In genomic region chr9:127565231-127565630, GRCh38 we compare ENCODE assay signal across 23 cellular contexts. TPM values are rescaled to one million over a fixed set of nuclear protein-coding genes. Genes with fewer than 3 reads are reported as not detected.
DNase-seq lines count a peak whose midpoint lies in the region; ATAC-seq and TF ChIP-seq lines count a peak whose summit lies in the region.
"Had no signal": no experiment of that assay in that cellular context is flagged by ENCODE, and none has a peak within 500 bp of the region (broad histone marks: within the 10 kb centered on the region; RNA-seq: fewer than 3 reads in every experiment).

No MANE protein-coding gene starts in this region.

- H3K27me3 ChIP-seq in CD4-positive, alpha-beta memory T cell (ENCODE audit: insufficient read depth, low read length), result no peaks in the 10 kb centered on the region
- no peaks in the 10 kb centered on the region for H3K27me3 ChIP-seq in Panc1 (ENCODE audit: control insufficient read depth, insufficient read depth, low read length)
- no peaks in the 10 kb centered on the region for H3K27me3 ChIP-seq in skeletal muscle satellite cell (ENCODE audit: control insufficient read depth, insufficient read depth, low read length)
- no peaks in the 10 kb centered on the region; the same call in 1 of the 2 replicates for H3K27me3 ChIP-seq in GM23338 (ENCODE audit: insufficient read depth)

- DNase-seq in CD4-positive, alpha-beta memory T cell, result no peak
- DNase-seq in Panc1 (ENCODE audit: low read depth, low spot score) (no peak), fibroblast of gingiva (ENCODE audit: low read depth) (peak; percentile 6), GM23338 (ENCODE audit: low spot score) (no peak), T-helper 17 cell (no peak), kidney tubule cell (ENCODE audit: low spot score) (no peak)
- DNase-seq: activated CD4-positive, alpha-beta T cell treated with anti-CD3 and anti-CD28 coated beads for 4 hours; aorta; CD8-positive, alpha-beta memory T cell; cerebellar nuclear complex; DMS53; effector CD8-positive, alpha-beta T cell; GDM1; H9; Karpas-422; naive B cell; NCI-H187 treated with DMSO at 0.1 percent for 48 hours; NCI-H2227 treated with DMSO at 0.1 percent for 48 hours; OCI-M1; T-helper 1 cell had no signal

- in situ Hi-C loops in Panc1 (cut with HindIII; ENCODE audit: low pct_unique_long_range_greater_than_20kb, low sequenced_read_pairs), result no loop called here

- TF ChIP-seq CTCF in Panc1 (IDR thresholded peaks at IDR 0.05), result no peak
- no peak for TF ChIP-seq CTCF in GM23338 (conservative IDR thresholded peaks at IDR 0.05; ENCODE audit: low read depth in 2 of 2)

- peak overlapping the region in 4 of 7 donors; percentile 15 to 60 (median 40) for H3K27ac Mint-ChIP-seq in CD4-positive, alpha-beta memory T cell
- H3K27ac Mint-ChIP-seq in GM23338 (no peak overlapping the region), T-helper 17 cell (no peak overlapping the region)
- H3K27ac Mint-ChIP-seq: activated naive CD4-positive, alpha-beta T cell treated with anti-CD3 and anti-CD28 coated beads, Interleukin-2, amount 50 U/mL, for 24 hours had no signal

- no peaks in the 10 kb centered on the region for H3K27me3 Mint-ChIP-seq in CD4-positive, alpha-beta memory T cell
- H3K27me3 Mint-ChIP-seq in GM23338 (ENCODE audit: insufficient read depth, low read depth, poor library complexity) (peaks cover 15% of the 10 kb centered on the region), T-helper 17 cell (no peaks in the 10 kb centered on the region)
- H3K27me3 Mint-ChIP-seq: activated naive CD4-positive, alpha-beta T cell treated with anti-CD3 and anti-CD28 coated beads, Interleukin-2, amount 50 U/mL, for 24 hours; CD8-positive, alpha-beta memory T cell had no signal

- peaks cover 70% of the 10 kb centered on the region for H3K79me2 ChIP-seq in GM23338 (replicated peaks; ENCODE audit: insufficient read depth)

- H3K9me2 ChIP-seq in GM23338 (ENCODE audit: insufficient read depth), result no peaks in the 10 kb centered on the region

- peaks cover 5 to 6% of the 10 kb centered on the region in 2 donors for H3K36me3 Mint-ChIP-seq in CD4-positive, alpha-beta memory T cell
- H3K36me3 Mint-ChIP-seq in GM23338 (ENCODE audit: low read depth) (peaks cover 5% of the 10 kb centered on the region; the same call in 2 of the 3 replicates), T-helper 17 cell (ENCODE audit: low read depth) (no peaks in the 10 kb centered on the region)
- H3K36me3 Mint-ChIP-seq: activated naive CD4-positive, alpha-beta T cell treated with anti-CD3 and anti-CD28 coated beads, Interleukin-2, amount 50 U/mL, for 24 hours; naive B cell had no signal

- H2AFZ ChIP-seq in GM23338, result no peak overlapping the region

- no peak overlapping the region for H3K9ac ChIP-seq in skeletal muscle satellite cell (ENCODE audit: low read depth, low read length)

- H3K4me2 ChIP-seq in skeletal muscle satellite cell (ENCODE audit: low read length), result peak overlapping the region; percentile 98
- no peak overlapping the region for H3K4me2 ChIP-seq in GM23338

- H3K4me3 ChIP-seq in CD4-positive, alpha-beta memory T cell (ENCODE audit: low read length in 2 of 2), result no peak overlapping the region
- H3K4me3 ChIP-seq in Panc1 (ENCODE audit: low read depth in 2 of 2, low read length in 2 of 2), result no peak overlapping the region
- peak overlapping the region; percentile 26 for H3K4me3 ChIP-seq in skeletal muscle satellite cell (ENCODE audit: low read length)
- H3K4me3 ChIP-seq in GM23338, result no peak overlapping the region

- CTCF ChIA-PET in CD4-positive, alpha-beta memory T cell (lab: Charles Lee; ENCODE audit: partially characterized antibody), result no interaction called here
- CTCF ChIA-PET in Panc1 (lab: Charles Lee), result no interaction called here

- H3K4me1 Mint-ChIP-seq in CD4-positive, alpha-beta memory T cell, result peaks cover 23 to 53% (median 40%) of the 10 kb centered on the region in 4 donors
- H3K4me1 Mint-ChIP-seq in GM23338 (peaks cover 49% of the 10 kb centered on the region), T-helper 17 cell (peaks cover 38% of the 10 kb centered on the region)

- no peaks in the 10 kb centered on the region for H3K9me3 ChIP-seq in CD4-positive, alpha-beta memory T cell (ENCODE audit: control insufficient read depth in 1 of 2, low read length in 2 of 2)
- H3K9me3 ChIP-seq in Panc1 (ENCODE audit: control insufficient read depth, insufficient read depth, low read depth, low read length), result no peaks in the 10 kb centered on the region
- H3K9me3 ChIP-seq in skeletal muscle satellite cell (replicated peaks; ENCODE audit: low read length), result no peaks in the 10 kb centered on the region
- no peaks in the 10 kb centered on the region for H3K9me3 ChIP-seq in T-helper 17 cell (ENCODE audit: control insufficient read depth, low read length, poor library complexity, severe bottlenecking)

- POLR2A ChIA-PET in CD4-positive, alpha-beta memory T cell (lab: Charles Lee; ENCODE audit: partially characterized antibody), result no interaction called here
- POLR2A ChIA-PET in Panc1 (lab: Charles Lee), result interaction anchor here (0.6 kb wide), 2 partner anchors 20 to 71 kb away, joined by 3 to 8 read pairs; no protein-coding TSS in a partner anchor

- H3K27ac ChIP-seq in CD4-positive, alpha-beta memory T cell (ENCODE audit: low read depth, low read length), result no peak overlapping the region
- H3K27ac ChIP-seq in Panc1 (ENCODE audit: low read length) (peak overlapping the region; percentile 48), GM23338 (ENCODE audit: low read depth) (no peak overlapping the region)

- intact Hi-C loops in CD4-positive, alpha-beta memory T cell (cut with micrococcal nuclease), result loop anchor here (5.0 to 10.0 kb wide), 2 partner anchors 222 to 340 kb away; partner anchors contain the start of gene CDK9
- intact Hi-C loops in Panc1 (cut with micrococcal nuclease; ENCODE audit: unreplicated experiment), result no loop called here

- ATAC-seq in Panc1 (no peak), GM23338 (no peak), T-helper 17 cell (no peak), HG03342 (IDR thresholded peaks at IDR 0.05; ENCODE audit: unreplicated experiment) (no peak)

- H3F3A ChIP-seq in GM23338 (replicated peaks; ENCODE audit: low read depth), result peaks cover 19% of the 10 kb centered on the region; the same call in 1 of the 2 replicates

- BruUV-seq in Panc1 (replicated peaks; lab: Mats Ljungman, UMichigan), result no TSS peak

- no peaks in the 10 kb centered on the region for H3K9me3 Mint-ChIP-seq in CD4-positive, alpha-beta memory T cell
- H3K9me3 Mint-ChIP-seq in GM23338, result no peaks in the 10 kb centered on the region
- H3K9me3 Mint-ChIP-seq: activated naive CD4-positive, alpha-beta T cell treated with anti-CD3 and anti-CD28 coated beads, Interleukin-2, amount 50 U/mL, for 24 hours; CD8-positive, alpha-beta memory T cell; H9; naive B cell had no signal

- no peaks in the 10 kb centered on the region for H3K36me3 ChIP-seq in CD4-positive, alpha-beta memory T cell (ENCODE audit: insufficient read depth, low read length)
- peaks cover 3% of the 10 kb centered on the region; the same call in 1 of the 2 replicates for H3K36me3 ChIP-seq in Panc1 (ENCODE audit: control insufficient read depth, insufficient read depth, low read length)
- peaks cover 59% of the 10 kb centered on the region for H3K36me3 ChIP-seq in skeletal muscle satellite cell (ENCODE audit: insufficient read depth, low read length)
- H3K36me3 ChIP-seq in GM23338 (ENCODE audit: insufficient read depth), result no peaks in the 10 kb centered on the region; the same call in 1 of the 2 replicates

- peaks cover 18% of the 10 kb centered on the region for H4K20me1 ChIP-seq in GM23338 (replicated peaks; ENCODE audit: insufficient read depth)

- H3K4me3 Mint-ChIP-seq in CD4-positive, alpha-beta memory T cell, result peak overlapping the region in 1 of 8 donors; percentile 45
- H3K4me3 Mint-ChIP-seq in GM23338, result no peak overlapping the region
- no peak overlapping the region for H3K4me3 Mint-ChIP-seq in T-helper 17 cell
- H3K4me3 Mint-ChIP-seq: activated naive CD4-positive, alpha-beta T cell treated with anti-CD3 and anti-CD28 coated beads, Interleukin-2, amount 50 U/mL, for 24 hours; H9 had no signal

- peaks cover 46% of the 10 kb centered on the region for H3K4me1 ChIP-seq in CD4-positive, alpha-beta memory T cell (ENCODE audit: insufficient read depth, low read length)
- peaks cover 60% of the 10 kb centered on the region for H3K4me1 ChIP-seq in Panc1 (ENCODE audit: control insufficient read depth, insufficient read depth, low read length)
- H3K4me1 ChIP-seq in skeletal muscle satellite cell (ENCODE audit: control insufficient read depth, insufficient read depth, low read length), result peaks cover 68% of the 10 kb centered on the region
- H3K4me1 ChIP-seq in GM23338 (ENCODE audit: insufficient read depth), result peaks cover 27% of the 10 kb centered on the region

TF ChIP-seq in GM23338, 12 proteins besides CTCF, POLR2A, EP300 and RAD21 (continues in another document):
- TF ChIP-seq ZNF331 (CRISPR knock-in tag; IDR thresholded peaks at IDR 0.05; ENCODE audit: low read depth) (no peak), NANOG (IDR thresholded peaks at IDR 0.05; ENCODE audit: borderline replicate concordance) (no peak), EZH2 (IDR thresholded peaks at IDR 0.05; ENCODE audit: low read depth, unreplicated experiment) (no peak)
- TF ChIP-seq, protein P1, sequence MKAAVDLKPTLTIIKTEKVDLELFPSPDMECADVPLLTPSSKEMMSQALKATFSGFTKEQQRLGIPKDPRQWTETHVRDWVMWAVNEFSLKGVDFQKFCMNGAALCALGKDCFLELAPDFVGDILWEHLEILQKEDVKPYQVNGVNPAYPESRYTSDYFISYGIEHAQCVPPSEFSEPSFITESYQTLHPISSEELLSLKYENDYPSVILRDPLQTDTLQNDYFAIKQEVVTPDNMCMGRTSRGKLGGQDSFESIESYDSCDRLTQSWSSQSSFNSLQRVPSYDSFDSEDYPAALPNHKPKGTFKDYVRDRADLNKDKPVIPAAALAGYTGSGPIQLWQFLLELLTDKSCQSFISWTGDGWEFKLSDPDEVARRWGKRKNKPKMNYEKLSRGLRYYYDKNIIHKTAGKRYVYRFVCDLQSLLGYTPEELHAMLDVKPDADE (IDR thresholded peaks at IDR 0.05), result no peak

RNA-seq across cellular contexts. Expression of gene STXBP1, which starts 46.8 kb away (rescaled TPM):
- total RNA-seq in CD4-positive, alpha-beta memory T cell, result 10 to 100 TPM; 19.9 to 20.9 TPM
- 1 to 10 TPM; 4.8 to 5.5 TPM for polyA plus RNA-seq in CD4-positive, alpha-beta memory T cell
- total RNA-seq in Panc1 (2021; ENCODE audit: unreplicated experiment) (67.5 TPM), T-helper 17 cell (1 to 10 TPM; 6.3 to 8.4 TPM)
- 62.5 TPM for polyA plus RNA-seq in Panc1 (2012; ENCODE audit: insufficient read length)
- total RNA-seq in skeletal muscle satellite cell (2012; rRNA removed), result 16.2 and 32.7 TPM in 2 replicates
- total RNA-seq in GM23338 (2014; rRNA removed; shearing (Covaris generic)), result 48.6 and 76.4 TPM in 2 replicates
- polyA plus RNA-seq in GM23338 (2016; fragmentation: Nextera tagmentation; extraction: Ambion mirVana), result 45.8 and 50.4 TPM in 2 replicates

Comparison
In these comparisons a context has a peak if more than half of its experiments do, and no peak if none do; other contexts are left out.
1. H3K27ac Mint-ChIP-seq: peak in CD4-positive, alpha-beta memory T cell (4 of 7); none in GM23338 (single experiment) and T-helper 17 cell (single experiment).